ENCODE assay signal across 37 cellular contexts in genomic region chr2:170798996-170799395, GRCh38. TPM values are rescaled to one million over a fixed set of nuclear protein-coding genes. Genes with fewer than 3 reads are reported as not detected.
"Had no signal": no experiment of that assay in that cellular context is flagged by ENCODE, and none has a peak within 500 bp of the region (broad histone marks: within the 10 kb centered on the region; RNA-seq: fewer than 3 reads in every experiment).

No MANE protein-coding gene starts in this region.

- ATAC-seq: activated naive CD4-positive, alpha-beta T cell treated with anti-CD3 and anti-CD28 coated beads, Interleukin-2, amount 50 U/mL, for 72 hours; activated naive CD8-positive, alpha-beta T cell treated with anti-CD3 and anti-CD28 coated beads, Interleukin-2, amount 50 U/mL, for 24 hours; activated T-cell treated with anti-CD3 and anti-CD28 coated beads, Interleukin-2, amount 50 U/mL, for 4 hours; activated T-cell treated with anti-CD3 and anti-CD28 coated beads, Interleukin-2, amount 50 U/mL, for 72 hours; activated T-helper 17 cell treated with anti-CD3 and anti-CD28 coated beads, Interleukin-2, amount 50 U/mL, for 72 hours; body of pancreas had no signal

- H3K27ac ChIP-seq: adrenal gland, ascending aorta, body of pancreas, brain microvascular endothelial cell, breast epithelium, cardiac muscle cell had no signal

- H3K9me3 ChIP-seq: adrenal gland, ascending aorta, body of pancreas, breast epithelium had no signal

- H3K4me3 ChIP-seq: adrenal gland, ascending aorta, body of pancreas, breast epithelium, cardiac muscle cell had no signal

- DNase-seq: activated effector memory CD4-positive, alpha-beta T cell treated with anti-CD3 and anti-CD28 coated beads, Interleukin-2, amount 50 U/mL, for 16 hours; activated effector memory CD4-positive, alpha-beta T cell treated with Interleukin-2 at 50 U/mL for 16 hours; activated gamma-delta T cell; activated gamma-delta T cell treated with Interleukin-2 at 50 U/mL for 16 hours; activated naive CD4-positive, alpha-beta T cell; activated naive CD4-positive, alpha-beta T cell treated with anti-CD3 and anti-CD28 coated beads for 36 hours; activated naive CD4-positive, alpha-beta T cell treated with anti-CD3 and anti-CD28 coated beads, Interleukin-2, amount 10 ng/mL, durations not matched to agents 7 days and 5 days; activated naive CD4-positive, alpha-beta T cell treated with anti-CD3 and anti-CD28 coated beads, Interleukin-2, amount 50 U/mL, for 16 hours; activated naive CD4-positive, alpha-beta T cell treated with Interleukin-2 at 50 U/mL for 16 hours; activated naive CD8-positive, alpha-beta T cell treated with anti-CD3 and anti-CD28 coated beads for 36 hours; activated naive CD8-positive, alpha-beta T cell treated with anti-CD3 and anti-CD28 coated beads, Interleukin-2, amount 10 ng/mL, durations not matched to agents 7 days and 5 days; activated naive CD8-positive, alpha-beta T cell treated with anti-CD3 and anti-CD28 coated beads, Interleukin-2, amount 50 U/mL, for 24 hours; activated T-cell treated with anti-CD3 and anti-CD28 coated beads, Interleukin-2, amount 50 U/mL, for 24 hours; activated T-cell treated with anti-CD3 and anti-CD28 coated beads, Interleukin-2, amount 50 U/mL, for 4 hours; activated T-cell treated with anti-CD3 and anti-CD28 coated beads, Interleukin-2, amount 50 U/mL, for 48 hours; activated T-cell treated with anti-CD3 and anti-CD28 coated beads, Interleukin-2, amount 50 U/mL, for 72 hours; adrenal gland; amniotic stem cell; amygdala; anterior cingulate cortex; aorta; body of pancreas; brain microvascular endothelial cell; caudate nucleus; central memory CD4-positive, alpha-beta T cell; cerebellar nuclear complex had no signal

- H3K27me3 ChIP-seq: adrenal gland, ascending aorta, body of pancreas, brain microvascular endothelial cell, breast epithelium, cardiac muscle cell had no signal

- H3K36me3 ChIP-seq: adrenal gland, ascending aorta, brain microvascular endothelial cell, breast epithelium, cardiac muscle cell had no signal

- FAIRE-seq: astrocyte, bronchial epithelial cell had no signal

- H3K4me1 ChIP-seq: adrenal gland, ascending aorta, body of pancreas, breast epithelium had no signal

RNA-seq across cellular contexts. Expression of gene GAD1, which starts 17.7 kb away (rescaled TPM):
- total RNA-seq: body of pancreas, chondrocyte had no signal

RNA-seq across cellular contexts. Expression of gene ERICH2, which starts 28.8 kb away (rescaled TPM):
- total RNA-seq: activated naive CD4-positive, alpha-beta T cell treated with anti-CD3 and anti-CD28 coated beads for 36 hours; activated naive CD4-positive, alpha-beta T cell treated with anti-CD3 and anti-CD28 coated beads, Interleukin-2, amount 50 U/mL, for 72 hours; activated naive CD8-positive, alpha-beta T cell treated with anti-CD3 and anti-CD28 coated beads, Interleukin-2, amount 10 ng/mL, durations not matched to agents 7 days and 5 days; activated T-cell treated with anti-CD3 and anti-CD28 coated beads, Interleukin-2, amount 50 U/mL, for 4 hours; activated T-helper 1 cell treated with anti-CD3 and anti-CD28 coated beads, Interleukin-12 subunit alpha, Interleukin-12 subunit beta, Interleukin-2, Interleukin-4 antibody, amounts not matched to agents 30 ng/mL and 10 ng/mL and 1 ng/mL, durations not matched to agents 14 hours and 24 hours and 36 hours; activated T-helper 17 cell treated with anti-CD3 and anti-CD28 coated beads, Interleukin-2, amount 50 U/mL, for 72 hours; activated T-helper 2 cell treated with anti-CD3 and anti-CD28 coated beads, Interferon-gamma antibody, Interleukin-2, Interleukin-4, amounts not matched to agents 10 μg/mL and 5 μg/mL and 100 μg/mL, durations not matched to agents 14 hours and 24 hours and 36 hours; ascending aorta; body of pancreas; cerebellum had no signal
